10 cellular contexts compared by ENCODE assay signal in the genomic region with DNA sequence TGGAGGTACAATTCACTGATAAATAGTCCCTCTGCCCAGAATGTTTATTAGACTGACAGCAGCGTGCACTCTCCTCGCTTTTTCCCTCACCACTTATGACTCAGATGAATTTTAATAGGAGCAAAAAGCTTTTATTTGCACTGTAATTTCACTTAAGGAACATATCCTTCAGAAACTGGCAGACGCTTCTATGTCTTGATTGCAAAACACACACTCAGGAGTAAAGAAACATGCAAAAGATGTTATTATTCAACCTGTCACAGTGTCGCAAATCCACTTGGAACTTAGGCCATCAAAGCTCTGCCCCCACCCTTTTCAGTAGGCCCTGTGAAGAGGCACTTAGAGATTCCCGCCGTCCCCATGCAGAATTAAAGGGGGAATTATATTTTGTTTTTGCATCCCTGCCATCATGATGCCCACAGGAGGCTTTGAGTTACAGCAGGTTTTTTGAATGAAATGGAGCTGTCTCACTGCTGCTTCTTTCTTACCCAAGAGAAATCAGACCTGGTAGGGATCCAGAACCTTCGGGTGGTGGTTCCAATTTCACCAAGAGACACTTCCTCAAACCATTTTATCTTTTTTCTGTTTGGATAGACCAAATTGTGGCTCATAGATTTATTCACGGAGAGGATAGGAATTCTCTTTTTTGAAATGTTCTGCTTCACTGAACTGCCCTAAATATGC.
A peak's percentile ranks its signal among the peaks of the same experiment; 100 is the strongest.
DNase-seq lines count a peak whose midpoint lies in the region; ATAC-seq and TF ChIP-seq lines count a peak whose summit lies in the region.
"Had no signal": no experiment of that assay in that cellular context is flagged by ENCODE, and none has a peak within 500 bp of the region (broad histone marks: within the 10 kb centered on the region; RNA-seq: fewer than 3 reads in every experiment).

No MANE protein-coding gene starts in this region.

- H3K36me3 Mint-ChIP-seq in activated naive CD4-positive, alpha-beta T cell treated with anti-CD3 and anti-CD28 coated beads, Interleukin-2, amount 10 ng/mL, durations not matched to agents 7 days and 5 days, result no peaks in the 10 kb centered on the region
- H3K36me3 Mint-ChIP-seq: naive thymus-derived CD8-positive, alpha-beta T cell had no signal

- H3K36me3 ChIP-seq in Panc1 (ENCODE audit: control insufficient read depth, insufficient read depth, low read length), result no peaks in the 10 kb centered on the region; the same call in 1 of the 2 replicates
- H3K36me3 ChIP-seq in left lung, result no peaks in the 10 kb centered on the region
- peaks cover 0 to 8% (median 0%) of the 10 kb centered on the region in 6 donors for H3K36me3 ChIP-seq in spleen

- H3K27me3 ChIP-seq in Panc1 (ENCODE audit: control insufficient read depth, insufficient read depth, low read length), result no peaks in the 10 kb centered on the region
- H3K27me3 ChIP-seq in left lung, result no peaks in the 10 kb centered on the region
- H3K27me3 ChIP-seq in spleen (replicated peaks in 1 of 7), result no peaks in the 10 kb centered on the region

- ATAC-seq in Panc1, result no peak
- ATAC-seq in left lung, result peak; percentile 80

- no peaks in the 10 kb centered on the region for H3K9me3 ChIP-seq in Panc1 (ENCODE audit: control insufficient read depth, insufficient read depth, low read depth, low read length)
- no peaks in the 10 kb centered on the region for H3K9me3 ChIP-seq in left lung
- no peaks in the 10 kb centered on the region for H3K9me3 ChIP-seq in spleen

- H3K4me3 ChIP-seq in Panc1 (ENCODE audit: low read depth in 2 of 2, low read length in 2 of 2), result no peak overlapping the region
- no peak overlapping the region for H3K4me3 ChIP-seq in left lung
- no peak overlapping the region for H3K4me3 ChIP-seq in spleen

- POLR2A ChIA-PET in Panc1 (lab: Charles Lee), result no interaction called here

- no peak for TF ChIP-seq CTCF in Panc1 (IDR thresholded peaks at IDR 0.05)
- no peak for TF ChIP-seq CTCF in left lung (IDR thresholded peaks at IDR 0.05)
- no peak for TF ChIP-seq CTCF in spleen (IDR thresholded peaks at IDR 0.05 in 8 of 11, conservative IDR thresholded peaks at IDR 0.05 in 3 of 11)

- peak overlapping the region; percentile 77 for H3K27ac ChIP-seq in Panc1 (ENCODE audit: low read length)
- H3K27ac ChIP-seq in left lung, result no peak overlapping the region
- H3K27ac ChIP-seq in spleen, result no peak overlapping the region

- no peak for TF ChIP-seq POLR2A in spleen (IDR thresholded peaks at IDR 0.05)

- H3K27ac Mint-ChIP-seq in activated naive CD4-positive, alpha-beta T cell treated with anti-CD3 and anti-CD28 coated beads, Interleukin-2, amount 10 ng/mL, durations not matched to agents 7 days and 5 days, result no peak overlapping the region
- H3K27ac Mint-ChIP-seq: stimulated activated naive CD8-positive, alpha-beta T cell treated with anti-CD3 and anti-CD28 coated beads, Interleukin-15, amount 100 ng/mL, for 72 hours had no signal

- no peaks in the 10 kb centered on the region for H3K27me3 Mint-ChIP-seq in activated naive CD4-positive, alpha-beta T cell treated with anti-CD3 and anti-CD28 coated beads, Interleukin-2, amount 10 ng/mL, durations not matched to agents 7 days and 5 days
- H3K27me3 Mint-ChIP-seq: naive thymus-derived CD8-positive, alpha-beta T cell had no signal

- no peaks in the 10 kb centered on the region for H3K9me3 Mint-ChIP-seq in activated naive CD4-positive, alpha-beta T cell treated with anti-CD3 and anti-CD28 coated beads, Interleukin-2, amount 10 ng/mL, durations not matched to agents 7 days and 5 days
- H3K9me3 Mint-ChIP-seq: naive thymus-derived CD8-positive, alpha-beta T cell; stimulated activated naive CD8-positive, alpha-beta T cell treated with anti-CD3 and anti-CD28 coated beads, Interleukin-15, amount 100 ng/mL, for 72 hours had no signal

- no TSS peak for BruUV-seq in Panc1 (replicated peaks; lab: Mats Ljungman, UMichigan)

- peaks cover 18% of the 10 kb centered on the region for H3K4me1 Mint-ChIP-seq in activated naive CD4-positive, alpha-beta T cell treated with anti-CD3 and anti-CD28 coated beads, Interleukin-2, amount 10 ng/mL, durations not matched to agents 7 days and 5 days

- intact Hi-C loops in Panc1 (cut with micrococcal nuclease; ENCODE audit: unreplicated experiment) (loop anchor here (5.0 to 10.0 kb wide), 3 partner anchors 122 to 859 kb away; no protein-coding TSS in a partner anchor), left lung (cut with DNase I) (loop anchor here in 1 of 2 donors (10.0 kb wide), 2 partner anchors 599 to 859 kb away; no protein-coding TSS in a partner anchor), spleen (cut with DNase I; ENCODE audit: low total_unique reads) (loop anchor here (5.0 to 10.0 kb wide), 2 partner anchors 279 to 597 kb away; no protein-coding TSS in a partner anchor)

- 62 to 84% (median 72%) methylated on average over 8 of the region's 8 CpGs for WGBS in spleen, 5 donors

- H3K4me3 Mint-ChIP-seq in activated naive CD4-positive, alpha-beta T cell treated with anti-CD3 and anti-CD28 coated beads, Interleukin-2, amount 10 ng/mL, durations not matched to agents 7 days and 5 days, result no peak overlapping the region
- H3K4me3 Mint-ChIP-seq: stimulated activated naive CD8-positive, alpha-beta T cell treated with anti-CD3 and anti-CD28 coated beads, Interleukin-15, amount 100 ng/mL, for 72 hours had no signal

- in situ Hi-C loops in Panc1 (cut with HindIII; ENCODE audit: low pct_unique_long_range_greater_than_20kb, low sequenced_read_pairs), result no loop called here

- CTCF ChIA-PET in Panc1 (lab: Charles Lee), result no interaction called here
- CTCF ChIA-PET in activated naive CD4-positive, alpha-beta T cell treated with anti-CD3 and anti-CD28 coated beads, Interleukin-2, amount 10 ng/mL, durations not matched to agents 7 days and 5 days (lab: Charles Lee), result interaction anchor here (0.6 to 3.8 kb wide), 17 partner anchors 12 to 858 kb away, joined by 3 to 21 read pairs (median 4); no protein-coding TSS in a partner anchor

- peak; percentile 30 for DNase-seq in GM04504 (ENCODE audit: low read depth)
- peak; percentile 92 for DNase-seq in NCI-H1417 treated with DMSO at 0.1 percent for 48 hours (lab: John Stamatoyannopoulos, UW)
- DNase-seq in Panc1 (ENCODE audit: low read depth, low spot score), result no peak
- no peak for DNase-seq in left lung
- no peak for DNase-seq in activated naive CD4-positive, alpha-beta T cell treated with anti-CD3 and anti-CD28 coated beads, Interleukin-2, amount 10 ng/mL, durations not matched to agents 7 days and 5 days
- DNase-seq in spleen, result no peak
- DNase-seq in activated gamma-delta T cell (lab: John Stamatoyannopoulos, UW), result no peak
- no peak for DNase-seq in T-helper 9 cell

- H3K4me1 ChIP-seq in Panc1 (ENCODE audit: control insufficient read depth, insufficient read depth, low read length), result peaks cover 12% of the 10 kb centered on the region
- H3K4me1 ChIP-seq in left lung, result peaks cover 0 to 18% of the 10 kb centered on the region in 2 donors
- H3K4me1 ChIP-seq in spleen, result peaks cover 0 to 25% (median 13%) of the 10 kb centered on the region in 6 donors

Comparison
In these comparisons a context has a peak if more than half of its experiments do, and no peak if none do; other contexts are left out.
1. DNase-seq: peak in GM04504 (single experiment) and NCI-H1417 treated with DMSO at 0.1 percent for 48 hours (single experiment); none in Panc1 (single experiment), left lung (0 of 2), activated naive CD4-positive, alpha-beta T cell treated with anti-CD3 and anti-CD28 coated beads, Interleukin-2, amount 10 ng/mL, durations not matched to agents 7 days and 5 days (single experiment), spleen (single experiment), activated gamma-delta T cell (single experiment) and T-helper 9 cell (single experiment).